ENCODE assay signal across 1 cellular context in the genomic region with DNA sequence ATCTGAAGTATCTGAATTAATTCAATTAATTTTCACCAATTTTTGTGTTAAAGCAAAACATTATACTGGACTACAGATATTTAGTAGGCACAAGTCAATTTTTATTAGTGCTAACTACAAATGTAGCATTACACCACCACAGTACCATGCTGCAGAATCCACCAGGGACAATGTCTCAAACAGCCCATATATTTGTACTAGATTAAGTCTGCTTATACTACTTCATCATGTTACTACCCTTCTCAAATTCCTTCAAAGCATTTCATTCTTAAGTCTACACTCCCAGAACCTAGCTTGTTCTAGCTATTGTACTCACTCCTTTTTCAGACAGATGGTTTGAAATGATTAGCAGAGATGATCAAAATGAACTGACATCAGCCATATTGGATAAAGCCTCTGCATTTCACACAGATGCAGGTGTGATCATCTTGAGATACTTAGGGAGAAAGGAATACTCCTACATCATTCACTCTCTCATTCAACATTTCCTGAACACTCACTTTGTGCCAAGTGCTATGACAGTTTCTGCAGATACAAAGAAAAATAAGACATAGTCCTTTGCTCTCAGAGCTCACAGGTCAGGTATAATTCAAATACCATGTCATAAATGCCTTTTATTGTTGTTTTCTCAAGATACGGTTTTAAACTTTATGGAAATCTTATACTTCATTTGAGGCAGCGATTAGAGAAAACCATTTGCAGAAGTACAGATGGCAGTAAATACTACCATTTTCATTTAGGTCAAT.
TF ChIP-seq lines count a peak whose summit lies in the region.

No MANE protein-coding gene starts in this region.

TF ChIP-seq in IMR-90, 13 proteins besides CTCF, POLR2A, EP300 and RAD21:
- TF ChIP-seq BHLHE40 (IDR thresholded peaks at IDR 0.05; ENCODE audit: low read depth, low read length) (no peak), SMC3 (IDR thresholded peaks at IDR 0.05; ENCODE audit: low read depth, low read length) (no peak), FOS (IDR thresholded peaks at IDR 0.05; ENCODE audit: low read depth, low read length) (no peak), CHD1 (IDR thresholded peaks at IDR 0.05; ENCODE audit: low read depth, low read length) (no peak), RFX5 (IDR thresholded peaks at IDR 0.05; ENCODE audit: low read depth, low read length) (no peak), CEBPB (IDR thresholded peaks at IDR 0.05; ENCODE audit: low read depth, low read length) (no peak), MAZ (IDR thresholded peaks at IDR 0.05; ENCODE audit: borderline replicate concordance, low read depth, low read length) (no peak), MAFK (IDR thresholded peaks at IDR 0.05; ENCODE audit: low read depth, low read length) (no peak), RCOR1 (IDR thresholded peaks at IDR 0.05; ENCODE audit: insufficient replicate concordance, low read length) (no peak), NFE2L2 (IDR thresholded peaks at IDR 0.05; ENCODE audit: low read depth, low read length) (no peak), MXI1 (IDR thresholded peaks at IDR 0.05; ENCODE audit: borderline replicate concordance, low read depth, low read length) (no peak)
- TF ChIP-seq, protein P1, sequence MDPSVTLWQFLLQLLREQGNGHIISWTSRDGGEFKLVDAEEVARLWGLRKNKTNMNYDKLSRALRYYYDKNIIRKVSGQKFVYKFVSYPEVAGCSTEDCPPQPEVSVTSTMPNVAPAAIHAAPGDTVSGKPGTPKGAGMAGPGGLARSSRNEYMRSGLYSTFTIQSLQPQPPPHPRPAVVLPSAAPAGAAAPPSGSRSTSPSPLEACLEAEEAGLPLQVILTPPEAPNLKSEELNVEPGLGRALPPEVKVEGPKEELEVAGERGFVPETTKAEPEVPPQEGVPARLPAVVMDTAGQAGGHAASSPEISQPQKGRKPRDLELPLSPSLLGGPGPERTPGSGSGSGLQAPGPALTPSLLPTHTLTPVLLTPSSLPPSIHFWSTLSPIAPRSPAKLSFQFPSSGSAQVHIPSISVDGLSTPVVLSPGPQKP (IDR thresholded peaks at IDR 0.05; ENCODE audit: borderline replicate concordance, low read depth, low read length), result no peak
- TF ChIP-seq, protein P2, sequence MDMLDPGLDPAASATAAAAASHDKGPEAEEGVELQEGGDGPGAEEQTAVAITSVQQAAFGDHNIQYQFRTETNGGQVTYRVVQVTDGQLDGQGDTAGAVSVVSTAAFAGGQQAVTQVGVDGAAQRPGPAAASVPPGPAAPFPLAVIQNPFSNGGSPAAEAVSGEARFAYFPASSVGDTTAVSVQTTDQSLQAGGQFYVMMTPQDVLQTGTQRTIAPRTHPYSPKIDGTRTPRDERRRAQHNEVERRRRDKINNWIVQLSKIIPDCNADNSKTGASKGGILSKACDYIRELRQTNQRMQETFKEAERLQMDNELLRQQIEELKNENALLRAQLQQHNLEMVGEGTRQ (IDR thresholded peaks at IDR 0.05; ENCODE audit: low read depth, low read length), result no peak
